8 cellular contexts compared by ENCODE assay signal in genomic region chrX:153928846-153929245, GRCh38. TPM values are rescaled to one million over a fixed set of nuclear protein-coding genes. Genes with fewer than 3 reads are reported as not detected.
DNase-seq lines count a peak whose midpoint lies in the region; TF ChIP-seq lines count a peak whose summit lies in the region.

No MANE protein-coding gene starts in this region.

- H3K4me1 Mint-ChIP-seq in activated CD4-positive, alpha-beta memory T cell treated with anti-CD3 and anti-CD28 coated beads for 36 hours (ENCODE audit: low read depth): peaks cover 32% of the 10 kb centered on the region

- H3K4me1 ChIP-seq in left ventricle myocardium inferior (peaks cover 58% of the 10 kb centered on the region), vagina (peaks cover 29% of the 10 kb centered on the region)

- H3K27me3 ChIP-seq in left ventricle myocardium inferior (ENCODE audit: low read depth) (no peaks in the 10 kb centered on the region), kidney epithelial cell (ENCODE audit: control insufficient read depth, insufficient read depth, low read length) (no peaks in the 10 kb centered on the region), vagina (no peaks in the 10 kb centered on the region)

- no peak for DNase-seq in left ventricle myocardium inferior
- no peak for DNase-seq in cardiac septum (ENCODE audit: low spot score)
- DNase-seq in activated CD4-positive, alpha-beta memory T cell treated with anti-CD3 and anti-CD28 coated beads for 36 hours: peak; percentile 31
- no peak for DNase-seq in kidney epithelial cell (ENCODE audit: low read depth)
- DNase-seq in vagina (ENCODE audit: extremely low spot score in 2 of 2): no peak
- DNase-seq in NCI-H1930 (lab: John Stamatoyannopoulos, UW): no peak
- no peak for DNase-seq in substantia nigra (lab: John Stamatoyannopoulos, UW)
- DNase-seq in AG20443 (ENCODE audit: low spot score): no peak

- H3K27ac ChIP-seq in left ventricle myocardium inferior (replicated peaks): peak overlapping the region; percentile 85
- H3K27ac ChIP-seq in vagina: peak overlapping the region; percentile 90
- no peak overlapping the region for H3K27ac ChIP-seq in substantia nigra (ENCODE audit: low read depth, low read length, poor library complexity, severe bottlenecking)

- CTCF ChIA-PET in activated CD4-positive, alpha-beta memory T cell treated with anti-CD3 and anti-CD28 coated beads for 36 hours (lab: Charles Lee): interaction anchor here (0.8 to 13.4 kb wide), 4 partner anchors 18 to 134 kb away, joined by 3 to 93 read pairs (median 3); partner anchors contain the start of genes IDH3G, RENBP and SSR4

- peak overlapping the region; percentile 86 for H3K27ac Mint-ChIP-seq in activated CD4-positive, alpha-beta memory T cell treated with anti-CD3 and anti-CD28 coated beads for 36 hours

- H3K9me3 Mint-ChIP-seq in activated CD4-positive, alpha-beta memory T cell treated with anti-CD3 and anti-CD28 coated beads for 36 hours: no peaks in the 10 kb centered on the region

- TF ChIP-seq POLR2A in vagina (IDR thresholded peaks at IDR 0.05): no peak

- H3K4me3 Mint-ChIP-seq in activated CD4-positive, alpha-beta memory T cell treated with anti-CD3 and anti-CD28 coated beads for 36 hours: peak overlapping the region; percentile 84

- intact Hi-C loops in left ventricle myocardium inferior (cut with micrococcal nuclease) (no loop called here), cardiac septum (cut with DNase I) (loop anchor here (1.0 kb wide), 1 partner anchor 135 kb away; the partner anchor contains the start of genes IDH3G and SSR4), vagina (cut with DNase I) (loop anchor here (10.0 kb wide), 1 partner anchor 144 kb away; the partner anchor contains the start of gene SRPK3)
- intact Hi-C loops in activated CD4-positive, alpha-beta memory T cell treated with anti-CD3 and anti-CD28 coated beads for 36 hours (cut with micrococcal nuclease): loop anchor here (1.0 to 5.0 kb wide), 6 partner anchors 43 to 468 kb away; partner anchors contain the start of genes ABCD1, BCAP31, IDH3G and MECP2

- no peaks in the 10 kb centered on the region for H3K27me3 Mint-ChIP-seq in activated CD4-positive, alpha-beta memory T cell treated with anti-CD3 and anti-CD28 coated beads for 36 hours

- TF ChIP-seq CTCF in left ventricle myocardium inferior (IDR thresholded peaks at IDR 0.05; ENCODE audit: borderline replicate concordance) (no peak), kidney epithelial cell (IDR thresholded peaks at IDR 0.05; ENCODE audit: insufficient read depth, low read length, poor library complexity, severe bottlenecking) (no peak), vagina (IDR thresholded peaks at IDR 0.05) (no peak)

- POLR2A ChIA-PET in activated CD4-positive, alpha-beta memory T cell treated with anti-CD3 and anti-CD28 coated beads for 36 hours (lab: Charles Lee): interaction anchor here (0.9 to 6.2 kb wide), 3 partner anchors 16 to 41 kb away, joined by 3 to 68 read pairs (median 4); partner anchors contain the start of genes HCFC1 and TMEM187

- H3K36me3 Mint-ChIP-seq in activated CD4-positive, alpha-beta memory T cell treated with anti-CD3 and anti-CD28 coated beads for 36 hours: peaks cover 21% of the 10 kb centered on the region

- H3K4me3 ChIP-seq in left ventricle myocardium inferior: peak overlapping the region; percentile 71
- H3K4me3 ChIP-seq in kidney epithelial cell (ENCODE audit: low read depth, low read length): peak overlapping the region; percentile 18
- no peak overlapping the region for H3K4me3 ChIP-seq in vagina

- H3K9me3 ChIP-seq in left ventricle myocardium inferior (replicated peaks) (no peaks in the 10 kb centered on the region), vagina (no peaks in the 10 kb centered on the region)

- H3K36me3 ChIP-seq in left ventricle myocardium inferior (peaks cover 31% of the 10 kb centered on the region), kidney epithelial cell (ENCODE audit: control insufficient read depth, insufficient read depth, low read length) (no peaks in the 10 kb centered on the region), vagina (no peaks in the 10 kb centered on the region)

RNA-seq across cellular contexts. Expression of gene ARHGAP4, which starts 2.8 kb away (rescaled TPM):
- total RNA-seq in left ventricle myocardium inferior (10.0 TPM), cardiac septum (22.9 TPM), kidney epithelial cell (12.7 and 14.0 TPM in 2 replicates), vagina (36.6 TPM)
- 100 to 1,000 TPM; 151 to 160 TPM for total RNA-seq in activated CD4-positive, alpha-beta memory T cell treated with anti-CD3 and anti-CD28 coated beads for 36 hours

RNA-seq across cellular contexts. Expression of gene NAA10, which starts 6.0 kb away (rescaled TPM):
- 67.1 TPM for total RNA-seq in left ventricle myocardium inferior
- total RNA-seq in cardiac septum: 87.2 TPM
- total RNA-seq in activated CD4-positive, alpha-beta memory T cell treated with anti-CD3 and anti-CD28 coated beads for 36 hours: 100 to 1,000 TPM; 106 to 115 TPM
- 139 and 141 TPM in 2 replicates for total RNA-seq in kidney epithelial cell
- total RNA-seq in vagina: 66.8 TPM

RNA-seq across cellular contexts. Expression of gene RENBP, which starts 15.6 kb away (rescaled TPM):
- 7.5 TPM for total RNA-seq in left ventricle myocardium inferior
- 8.6 TPM for total RNA-seq in cardiac septum
- total RNA-seq in activated CD4-positive, alpha-beta memory T cell treated with anti-CD3 and anti-CD28 coated beads for 36 hours: 1 to 10 TPM; 8.2 to 8.4 TPM
- 22.9 and 38.7 TPM in 2 replicates for total RNA-seq in kidney epithelial cell
- total RNA-seq in vagina: 4.2 TPM

RNA-seq across cellular contexts. Expression of gene AVPR2, which starts 24.4 kb away (rescaled TPM):
- total RNA-seq in left ventricle myocardium inferior (3.1 TPM), cardiac septum (3.3 TPM), kidney epithelial cell (0.08 and 0.21 TPM in 2 replicates), vagina (4.9 TPM)
- not detected for total RNA-seq in activated CD4-positive, alpha-beta memory T cell treated with anti-CD3 and anti-CD28 coated beads for 36 hours

RNA-seq across cellular contexts. Expression of gene HCFC1, which starts 42.8 kb away (rescaled TPM):
- total RNA-seq in left ventricle myocardium inferior: 28.4 TPM
- total RNA-seq in cardiac septum: 39.5 TPM
- 10 to 100 TPM; 90.4 to 93.0 TPM for total RNA-seq in activated CD4-positive, alpha-beta memory T cell treated with anti-CD3 and anti-CD28 coated beads for 36 hours
- 56.2 and 72.2 TPM in 2 replicates for total RNA-seq in kidney epithelial cell
- total RNA-seq in vagina: 38.8 TPM

Comparison
In these comparisons a context has a peak if more than half of its experiments do, and no peak if none do; other contexts are left out.
1. H3K4me3 ChIP-seq: peak in left ventricle myocardium inferior (single experiment) and kidney epithelial cell (single experiment); none in vagina (0 of 2).